35 cellular contexts compared by ENCODE assay signal in the genomic region with DNA sequence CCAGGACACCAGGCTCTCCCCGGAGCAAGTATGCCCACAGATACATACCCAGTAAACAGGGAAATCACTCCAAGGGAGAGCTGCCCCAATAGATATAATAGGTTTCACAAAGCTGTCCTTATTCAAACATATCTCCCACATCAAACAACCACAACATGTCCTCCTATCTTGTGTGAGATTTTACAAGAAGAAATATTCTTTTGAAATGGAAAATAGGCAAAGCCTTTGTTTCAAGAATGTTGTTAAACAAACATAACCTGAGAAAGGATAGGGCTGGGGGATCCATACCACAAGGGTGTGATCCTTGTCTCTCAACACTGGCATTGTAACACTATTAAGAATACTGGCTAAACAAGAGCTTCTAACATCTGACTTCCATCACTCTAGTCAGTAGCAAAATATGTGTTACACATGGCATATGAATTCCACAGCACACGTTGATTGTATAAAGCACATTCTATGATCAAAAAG. TPM values are rescaled to one million over a fixed set of nuclear protein-coding genes. Genes with fewer than 3 reads are reported as not detected.
A peak's percentile ranks its signal among the peaks of the same experiment; 100 is the strongest.
DNase-seq lines count a peak whose midpoint lies in the region; ATAC-seq and TF ChIP-seq lines count a peak whose summit lies in the region.
"Had no signal": no experiment of that assay in that cellular context is flagged by ENCODE, and none has a peak within 500 bp of the region (broad histone marks: within the 10 kb centered on the region; RNA-seq: fewer than 3 reads in every experiment).

No MANE protein-coding gene starts in this region.

- no peak overlapping the region for H4K12ac ChIP-seq in trophoblast cell (ENCODE audit: low read depth, low read length)

- H3K4me3 ChIP-seq in fibroblast of mammary gland (ENCODE audit: control insufficient read depth, low read depth, low read length) (no peak overlapping the region), trophoblast cell (ENCODE audit: low read depth, low read length) (no peak overlapping the region)
- H3K4me3 ChIP-seq: ascending aorta, GM12878, GM23338, left lung, Peyer's patch, smooth muscle cell, stomach, thyroid gland had no signal

- no peak overlapping the region for H2BK5ac ChIP-seq in trophoblast cell (ENCODE audit: low read depth, low read length, poor library complexity)

- no peaks in the 10 kb centered on the region for H3K79me2 ChIP-seq in trophoblast cell (ENCODE audit: control insufficient read depth, insufficient read depth, low read length, poor library complexity)

- H3K18ac ChIP-seq in trophoblast cell (ENCODE audit: low read length), result no peak overlapping the region

- H2AK5ac ChIP-seq in trophoblast cell (ENCODE audit: low read length), result no peak overlapping the region

- H3K4me3 Mint-ChIP-seq in activated T-cell treated with anti-CD3 and anti-CD28 coated beads, Interleukin-2, amount 50 U/mL, for 72 hours, result no peak overlapping the region
- H3K4me3 Mint-ChIP-seq: activated CD4-positive, alpha-beta memory T cell treated with anti-CD3 and anti-CD28 coated beads, Interleukin-2, amount 10 ng/mL, durations not matched to agents 7 days and 5 days; activated naive CD8-positive, alpha-beta T cell; endodermal cell; GM23338; HFFc6; IgD-negative memory B cell had no signal

- DNase-seq in EH (ENCODE audit: low read depth) (peak; percentile 25), NCI-H226 (peak; percentile 9), fibroblast of mammary gland (ENCODE audit: low read depth) (peak; percentile 32), trophoblast cell (peak; percentile 3 to 65), COR-L47 (lab: John Stamatoyannopoulos, UW) (no peak), NCI-H774 (lab: John Stamatoyannopoulos, UW) (no peak)
- DNase-seq in activated T-cell treated with anti-CD3 and anti-CD28 coated beads, Interleukin-2, amount 50 U/mL, for 72 hours, result no peak
- DNase-seq: activated CD4-positive, alpha-beta memory T cell treated with anti-CD3 and anti-CD28 coated beads, Interleukin-2, amount 10 ng/mL, durations not matched to agents 7 days and 5 days; activated CD4-positive, CD25-positive, alpha-beta regulatory T cell treated with anti-CD3 and anti-CD28 coated beads, Interleukin-2, amount 50 U/mL, for 72 hours; C1 segment of cervical spinal cord; central memory CD4-positive, alpha-beta T cell; DMS79 treated with DMSO at 0.1 percent for 48 hours; endodermal cell; HFFc6; left lung; NCI-H1092; NCI-H187; NCI-H526 treated with DMSO at 0.1 percent for 48 hours; occipital lobe; Peyer's patch; retina; stimulated activated CD4-positive, alpha-beta T cell treated with anti-CD3 and anti-CD28 coated beads, Interleukin-1b, Interleukin-23, amount 100 ng/mL, for 48 hours; stomach; thyroid gland had no signal

- H3K27ac ChIP-seq in trophoblast cell (ENCODE audit: low read depth, low read length), result no peak overlapping the region
- H3K27ac ChIP-seq: ascending aorta, left lung, Peyer's patch, stomach, thyroid gland had no signal

- no peaks in the 10 kb centered on the region for H3K36me3 Mint-ChIP-seq in activated T-cell treated with anti-CD3 and anti-CD28 coated beads, Interleukin-2, amount 50 U/mL, for 72 hours (ENCODE audit: insufficient read depth in 2 of 2)
- H3K36me3 Mint-ChIP-seq: activated naive CD8-positive, alpha-beta T cell; IgD-negative memory B cell had no signal

- no peak overlapping the region for H3K23ac ChIP-seq in trophoblast cell (ENCODE audit: low read length)

- no peak overlapping the region for H4K8ac ChIP-seq in trophoblast cell (ENCODE audit: low read depth, low read length)

- H3K4me2 ChIP-seq in trophoblast cell (ENCODE audit: low read length), result no peak overlapping the region
- H3K4me2 ChIP-seq: GM23338, smooth muscle cell had no signal

- no peaks in the 10 kb centered on the region for H3K36me3 ChIP-seq in trophoblast cell (ENCODE audit: control insufficient read depth in 1 of 2, insufficient read depth in 2 of 2, low read length in 2 of 2)
- H3K36me3 ChIP-seq: ascending aorta, left lung, Peyer's patch, stomach, thyroid gland had no signal

- no peaks in the 10 kb centered on the region for H3K79me1 ChIP-seq in trophoblast cell (ENCODE audit: low read length)

- H3K9ac ChIP-seq in trophoblast cell (ENCODE audit: low read length), result no peak overlapping the region

- no peak overlapping the region for H3K27ac Mint-ChIP-seq in activated T-cell treated with anti-CD3 and anti-CD28 coated beads, Interleukin-2, amount 50 U/mL, for 72 hours
- H3K27ac Mint-ChIP-seq: activated CD4-positive, alpha-beta memory T cell treated with anti-CD3 and anti-CD28 coated beads, Interleukin-2, amount 10 ng/mL, durations not matched to agents 7 days and 5 days; activated naive CD8-positive, alpha-beta T cell; activated T-helper 2 cell treated with anti-CD3 and anti-CD28 coated beads, Interferon-gamma antibody, Interleukin-2, Interleukin-4, amounts not matched to agents 10 μg/mL and 5 μg/mL and 100 μg/mL, durations not matched to agents 14 hours and 24 hours and 36 hours; endodermal cell; GM23338; HFFc6; IgD-negative memory B cell had no signal

- H3K9me3 ChIP-seq in trophoblast cell (ENCODE audit: insufficient read depth, low read depth, low read length), result no peaks in the 10 kb centered on the region
- H3K9me3 ChIP-seq: ascending aorta, Caco-2, left lung, Peyer's patch, stomach, thyroid gland had no signal

- H3K14ac ChIP-seq in trophoblast cell (ENCODE audit: low read length), result no peak overlapping the region

- WGBS in trophoblast cell (ENCODE audit: extremely low coverage, insufficient coverage, insufficient read length), result no CpG with 5 or more reads among the region's 2 CpGs

- H4K91ac ChIP-seq in trophoblast cell (ENCODE audit: low read depth, low read length), result no peak overlapping the region

- H2BK120ac ChIP-seq in trophoblast cell (ENCODE audit: insufficient read depth, low read length, poor library complexity), result no peak overlapping the region

- no peak for ATAC-seq in activated T-cell treated with anti-CD3 and anti-CD28 coated beads, Interleukin-2, amount 50 U/mL, for 72 hours (replicated peaks in 1 of 2)
- ATAC-seq: esophagus mucosa, GM12878, GM23338, left lung had no signal

- H3K4ac ChIP-seq in trophoblast cell (ENCODE audit: low read depth, low read length), result no peak overlapping the region

- no peak overlapping the region for H2BK12ac ChIP-seq in trophoblast cell (ENCODE audit: low read length)

- H3K27me3 Mint-ChIP-seq in activated T-cell treated with anti-CD3 and anti-CD28 coated beads, Interleukin-2, amount 50 U/mL, for 72 hours (ENCODE audit: low read depth), result peaks cover 6% of the 10 kb centered on the region

- no peak for TF ChIP-seq CTCF in fibroblast of mammary gland (conservative IDR thresholded peaks at IDR 0.05; ENCODE audit: control insufficient read depth, insufficient read depth, low read depth, low read length)

- H3K4me1 Mint-ChIP-seq in activated T-cell treated with anti-CD3 and anti-CD28 coated beads, Interleukin-2, amount 50 U/mL, for 72 hours (ENCODE audit: low read depth), result no peaks in the 10 kb centered on the region
- H3K4me1 Mint-ChIP-seq: activated CD4-positive, alpha-beta memory T cell treated with anti-CD3 and anti-CD28 coated beads, Interleukin-2, amount 10 ng/mL, durations not matched to agents 7 days and 5 days; IgD-negative memory B cell had no signal

- no peak overlapping the region for H2AFZ ChIP-seq in trophoblast cell (ENCODE audit: insufficient read depth, low read length, poor library complexity)
- H2AFZ ChIP-seq: GM23338 had no signal

- H3K9me3 Mint-ChIP-seq in activated T-cell treated with anti-CD3 and anti-CD28 coated beads, Interleukin-2, amount 50 U/mL, for 72 hours, result no peaks in the 10 kb centered on the region
- H3K9me3 Mint-ChIP-seq: activated CD4-positive, alpha-beta memory T cell treated with anti-CD3 and anti-CD28 coated beads, Interleukin-2, amount 10 ng/mL, durations not matched to agents 7 days and 5 days; activated T-helper 2 cell treated with anti-CD3 and anti-CD28 coated beads, Interferon-gamma antibody, Interleukin-2, Interleukin-4, amounts not matched to agents 10 μg/mL and 5 μg/mL and 100 μg/mL, durations not matched to agents 14 hours and 24 hours and 36 hours; endodermal cell; GM23338; HFFc6; IgD-negative memory B cell had no signal

- H3K27me3 ChIP-seq in trophoblast cell (ENCODE audit: insufficient read depth, low read length), result no peaks in the 10 kb centered on the region
- H3K27me3 ChIP-seq: ascending aorta, left lung, Peyer's patch, stomach, thyroid gland had no signal

- no peaks in the 10 kb centered on the region for H3K4me1 ChIP-seq in trophoblast cell (ENCODE audit: control insufficient read depth in 1 of 2, insufficient read depth in 2 of 2, low read length in 2 of 2)
- H3K4me1 ChIP-seq: left lung, Peyer's patch, stomach, thyroid gland had no signal

RNA-seq across cellular contexts. Expression of gene LGR5, which starts 32.9 kb away (rescaled TPM):
- polyA plus RNA-seq in trophoblast cell (2013), result 0.79 and 1.1 TPM in 2 replicates
- not detected for total RNA-seq in activated T-cell treated with anti-CD3 and anti-CD28 coated beads, Interleukin-2, amount 50 U/mL, for 72 hours
- total RNA-seq: activated CD4-positive, alpha-beta memory T cell treated with anti-CD3 and anti-CD28 coated beads, Interleukin-2, amount 10 ng/mL, durations not matched to agents 7 days and 5 days; activated T-helper 2 cell treated with anti-CD3 and anti-CD28 coated beads, Interferon-gamma antibody, Interleukin-2, Interleukin-4, amounts not matched to agents 10 μg/mL and 5 μg/mL and 100 μg/mL, durations not matched to agents 14 hours and 24 hours and 36 hours; esophagus mucosa; GM12878; HFFc6; myocyte; occipital lobe; T-helper 1 cell treated with Interleukin-12 subunit alpha and Interleukin-12 subunit beta and Interleukin-4 antibody, amounts not matched to agents 30 ng/mL and 1 ng/mL, for 36 hours had no signal
- polyA plus RNA-seq: IgD-negative memory B cell had no signal

Comparison
In these comparisons a context has a peak if more than half of its experiments do, and no peak if none do; other contexts are left out.
1. DNase-seq: peak in EH (single experiment), NCI-H226 (single experiment), fibroblast of mammary gland (single experiment) and trophoblast cell (2 of 2); none in COR-L47 (single experiment), NCI-H774 (single experiment) and activated T-cell treated with anti-CD3 and anti-CD28 coated beads, Interleukin-2, amount 50 U/mL, for 72 hours (0 of 2).